Comparison of ENCODE assay signal across 28 cellular contexts in the genomic region with DNA sequence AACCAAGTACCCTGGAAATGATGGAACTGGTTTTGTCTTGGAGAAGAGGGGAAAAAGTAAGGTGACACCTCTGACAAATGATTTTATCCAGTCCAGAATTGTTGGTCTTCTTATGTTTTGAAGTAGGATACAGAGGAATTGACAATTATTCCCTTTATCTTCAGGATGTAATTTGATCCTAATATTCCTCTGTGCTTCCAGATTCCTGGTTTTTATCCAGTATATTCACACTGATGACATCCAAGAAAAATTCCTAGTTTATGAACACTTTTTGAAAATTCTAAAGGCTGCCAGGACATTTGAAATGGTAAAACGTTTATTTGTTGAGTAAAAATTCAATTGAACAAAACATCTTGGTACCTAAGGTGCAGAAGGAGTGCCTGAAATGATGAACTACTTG.
"Had no signal": no experiment of that assay in that cellular context is flagged by ENCODE, and none has a peak within 500 bp of the region (broad histone marks: within the 10 kb centered on the region; RNA-seq: fewer than 3 reads in every experiment).

No MANE protein-coding gene starts in this region.

- DNase-seq: activated CD4-positive, alpha-beta memory T cell treated with anti-CD3 and anti-CD28 coated beads, Interleukin-2, amount 10 ng/mL, durations not matched to agents 7 days and 5 days; activated CD4-positive, alpha-beta T cell treated with anti-CD3 and anti-CD28 coated beads, Interleukin-2, amount 10 ng/mL, durations not matched to agents 7 days and 5 days; activated CD4-positive, CD25-positive, alpha-beta regulatory T cell treated with anti-CD3 and anti-CD28 coated beads, Interleukin-2, amount 50 U/mL, for 72 hours; activated naive CD4-positive, alpha-beta T cell; activated T-cell treated with anti-CD3 and anti-CD28 coated beads, Interleukin-2, amount 50 U/mL, for 48 hours; central memory CD4-positive, alpha-beta T cell; dermis blood vessel endothelial cell; effector CD4-positive, alpha-beta T cell; esophagus squamous epithelium; foreskin keratinocyte; heart right ventricle; left ventricle myocardium superior; mucosa of descending colon; ovary; right lobe of liver; stimulated activated CD4-positive, alpha-beta T cell treated with anti-CD3 and anti-CD28 coated beads, Interleukin-12 subunit alpha, Interleukin-12 subunit beta, amount 100 ng/mL, for 4 hours; stimulated activated CD4-positive, alpha-beta T cell treated with anti-CD3 and anti-CD28 coated beads, Interleukin-4, amount 100 ng/mL, for 1 hour; stimulated activated naive CD8-positive, alpha-beta T cell treated with anti-CD3 and anti-CD28 coated beads, Interleukin-15, Interleukin-2, amounts not matched to agents 100 U/mL and 50 U/mL, for 24 hours; T-helper 17 cell; T1000; testis had no signal

- H3K4me1 Mint-ChIP-seq: activated CD4-positive, alpha-beta memory T cell treated with anti-CD3 and anti-CD28 coated beads, Interleukin-2, amount 10 ng/mL, durations not matched to agents 7 days and 5 days; activated CD4-positive, alpha-beta T cell treated with anti-CD3 and anti-CD28 coated beads, Interleukin-2, amount 10 ng/mL, durations not matched to agents 7 days and 5 days; T-helper 17 cell had no signal

- H3K36me3 ChIP-seq: breast epithelium, esophagus squamous epithelium, heart right ventricle, ovary, right lobe of liver had no signal

- H3K27me3 Mint-ChIP-seq: activated CD4-positive, alpha-beta memory T cell treated with anti-CD3 and anti-CD28 coated beads, Interleukin-2, amount 10 ng/mL, durations not matched to agents 7 days and 5 days; progenitor cell of endocrine pancreas; T-helper 17 cell had no signal

- H3K9me3 Mint-ChIP-seq: activated T-helper 2 cell treated with anti-CD3 and anti-CD28 coated beads, Interferon-gamma antibody, Interleukin-2, Interleukin-4, amounts not matched to agents 10 μg/mL and 5 μg/mL and 100 μg/mL, durations not matched to agents 14 hours and 24 hours and 36 hours had no signal

- H3K4me1 ChIP-seq: breast epithelium, esophagus squamous epithelium, foreskin keratinocyte, heart right ventricle, right lobe of liver, testis had no signal

- H3K27ac Mint-ChIP-seq: activated CD4-positive, alpha-beta memory T cell treated with anti-CD3 and anti-CD28 coated beads, Interleukin-2, amount 10 ng/mL, durations not matched to agents 7 days and 5 days; activated CD4-positive, alpha-beta T cell treated with anti-CD3 and anti-CD28 coated beads, Interleukin-2, amount 10 ng/mL, durations not matched to agents 7 days and 5 days; activated naive CD4-positive, alpha-beta T cell treated with anti-CD3 and anti-CD28 coated beads, Interleukin-2, amount 50 U/mL, for 72 hours; activated T-helper 2 cell treated with anti-CD3 and anti-CD28 coated beads, Interferon-gamma antibody, Interleukin-2, Interleukin-4, amounts not matched to agents 10 μg/mL and 5 μg/mL and 100 μg/mL, durations not matched to agents 14 hours and 24 hours and 36 hours; progenitor cell of endocrine pancreas; T-helper 17 cell had no signal

- H3K27me3 ChIP-seq: breast epithelium, esophagus squamous epithelium, foreskin keratinocyte, heart right ventricle, ovary, right lobe of liver, testis had no signal

- H3K4me3 Mint-ChIP-seq: activated CD4-positive, alpha-beta memory T cell treated with anti-CD3 and anti-CD28 coated beads, Interleukin-2, amount 10 ng/mL, durations not matched to agents 7 days and 5 days; nephron; T-helper 17 cell had no signal

- H3K27ac ChIP-seq: breast epithelium, epithelial cell of prostate, esophagus squamous epithelium, heart right ventricle, ovary, right lobe of liver, skin epidermis, testis had no signal

- H3K4me3 ChIP-seq: breast epithelium, mucosa of descending colon, ovary, right lobe of liver, skin epidermis, testis had no signal

- H3K9me3 ChIP-seq: breast epithelium, esophagus squamous epithelium, ovary, right lobe of liver, testis had no signal

- ATAC-seq: activated naive CD4-positive, alpha-beta T cell treated with anti-CD3 and anti-CD28 coated beads, Interleukin-2, amount 50 U/mL, for 72 hours; foreskin keratinocyte; heart right ventricle; left ventricle myocardium superior; mucosa of descending colon; right lobe of liver; stimulated activated naive CD8-positive, alpha-beta T cell treated with anti-CD3 and anti-CD28 coated beads, Interleukin-15, Interleukin-2, amounts not matched to agents 100 U/mL and 50 U/mL, for 24 hours; T-helper 17 cell had no signal
